18 cellular contexts compared by ENCODE assay signal in genomic region chr15:71353171-71353570, GRCh38.
DNase-seq lines count a peak whose midpoint lies in the region; ATAC-seq, FAIRE-seq and TF ChIP-seq lines count a peak whose summit lies in the region.
"Had no signal": no experiment of that assay in that cellular context is flagged by ENCODE, and none has a peak within 500 bp of the region (broad histone marks: within the 10 kb centered on the region; RNA-seq: fewer than 3 reads in every experiment).

No MANE protein-coding gene starts in this region.

- dilution Hi-C loops in keratinocyte (cut with MboI; ENCODE audit: extremely low pct_ligation_motif_present, low sequenced_read_pairs): no loop called here

- H3K36me3 ChIP-seq in RWPE2 (ENCODE audit: low read depth): peaks cover 54% of the 10 kb centered on the region
- peaks cover 19 to 23% of the 10 kb centered on the region in 2 experiments for H3K36me3 ChIP-seq in keratinocyte (ENCODE audit: control insufficient read depth in 2 of 2, extremely low read depth in 1 of 2, insufficient read depth in 2 of 2, low read length in 2 of 2)

- no peaks in the 10 kb centered on the region for H4K20me1 ChIP-seq in keratinocyte (ENCODE audit: control insufficient read depth, extremely low read depth, insufficient read depth, low read length)

- H3K27me3 ChIP-seq in RWPE2 (ENCODE audit: insufficient read depth, poor library complexity, severe bottlenecking) (no peaks in the 10 kb centered on the region), keratinocyte (ENCODE audit: control insufficient read depth, extremely low read depth, insufficient read depth, low read length) (no peaks in the 10 kb centered on the region)

- H3K27ac ChIP-seq in RWPE2 (ENCODE audit: poor library complexity, severe bottlenecking) (peak overlapping the region; percentile 45), keratinocyte (ENCODE audit: control insufficient read depth, insufficient read depth, low read length) (no peak overlapping the region)
- H3K27ac ChIP-seq: C4-2B had no signal

- no peak for TF ChIP-seq CTCF in RWPE2 (IDR thresholded peaks at IDR 0.05; ENCODE audit: poor library complexity, severe bottlenecking)
- no peak for TF ChIP-seq CTCF in keratinocyte (optimal IDR thresholded peaks at IDR 0.05 in 1 of 3, IDR thresholded peaks at IDR 0.05 in 1 of 3, conservative IDR thresholded peaks at IDR 0.05 in 1 of 3; ENCODE audit: extremely low read depth in 1 of 3, insufficient read depth in 2 of 3, low read length in 3 of 3)

- H3K4me1 ChIP-seq in RWPE2 (ENCODE audit: insufficient read depth, poor library complexity, severe bottlenecking): peaks cover 30% of the 10 kb centered on the region
- peaks cover 32% of the 10 kb centered on the region for H3K4me1 ChIP-seq in keratinocyte (ENCODE audit: control insufficient read depth, extremely low read depth, insufficient read depth, low read length)

- no peak overlapping the region for H3K9ac ChIP-seq in keratinocyte (ENCODE audit: control insufficient read depth, extremely low read depth, insufficient read depth, low read length)

- H3K9me3 ChIP-seq in RWPE2 (ENCODE audit: severe bottlenecking) (no peaks in the 10 kb centered on the region), keratinocyte (ENCODE audit: control insufficient read depth, low read depth, low read length) (no peaks in the 10 kb centered on the region)

- no peak overlapping the region for H3K4me2 ChIP-seq in keratinocyte (ENCODE audit: control insufficient read depth, extremely low read depth, insufficient read depth, low read depth, low read length)

- DNase-seq in RWPE2 (ENCODE audit: low spot score): no peak
- no peak for DNase-seq in keratinocyte (ENCODE audit: low read depth, low spot score)
- DNase-seq in NK-92 (lab: John Stamatoyannopoulos, UW; ENCODE audit: unreplicated experiment): no peak
- DNase-seq in activated CD4-positive, alpha-beta T cell treated with anti-CD3 and anti-CD28 coated beads, Interleukin-2, amount 50 U/mL, for 48 hours: no peak
- no peak for DNase-seq in DMS153 (lab: John Stamatoyannopoulos, UW)
- DNase-seq: AML-193; CD4-positive, alpha-beta T cell; DMS79 treated with DMSO at 0.1 percent for 48 hours; GF-D8; GOT3; H7; HFFc6 had no signal

- H3K4me3 ChIP-seq in RWPE2 (ENCODE audit: severe bottlenecking) (no peak overlapping the region), keratinocyte (ENCODE audit: control insufficient read depth in 2 of 3, extremely low read depth in 1 of 3, insufficient read depth in 2 of 3, low read depth in 1 of 3, low read length in 3 of 3) (no peak overlapping the region)

- ATAC-seq in RWPE2 (ENCODE audit: low read depth): no peak
- ATAC-seq in GM21447 (IDR thresholded peaks at IDR 0.05; ENCODE audit: unreplicated experiment): no peak
- ATAC-seq: HCT116 had no signal

- no peaks in the 10 kb centered on the region for H3K79me2 ChIP-seq in keratinocyte (ENCODE audit: control insufficient read depth, insufficient read depth, low read length)

- H2AFZ ChIP-seq in keratinocyte (ENCODE audit: control insufficient read depth, low read length): no peak overlapping the region

- FAIRE-seq in endometrium (lab: Jason Lieb, UNC) (peak; percentile 84), keratinocyte (lab: Jason Lieb, UNC) (peak; percentile 34)
- FAIRE-seq: A204.1, HTR-8/SVneo had no signal

- no peaks in the 10 kb centered on the region for H3K9me1 ChIP-seq in keratinocyte (ENCODE audit: control insufficient read depth, extremely low read depth, insufficient read depth, low read length)
